Comparison of ENCODE assay signal across 23 cellular contexts in genomic region chr6:43811101-43812099, GRCh38. TPM values are rescaled to one million over a fixed set of nuclear protein-coding genes. Genes with fewer than 3 reads are reported as not detected.
DNase-seq lines count a peak whose midpoint lies in the region; ATAC-seq, FAIRE-seq and TF ChIP-seq lines count a peak whose summit lies in the region.
"Had no signal": no experiment of that assay in that cellular context is flagged by ENCODE, and none has a peak within 500 bp of the region (broad histone marks: within the 10 kb centered on the region; RNA-seq: fewer than 3 reads in every experiment).

No MANE protein-coding gene starts in this region.

- H3K79me1 ChIP-seq in H1 (ENCODE audit: low read depth, low read length): no peaks in the 10 kb centered on the region

- H3K18ac ChIP-seq in H1 (ENCODE audit: extremely low read depth, low read length): no peak overlapping the region

- no peaks in the 10 kb centered on the region for H3K9me3 Mint-ChIP-seq in neural progenitor cell
- no peaks in the 10 kb centered on the region for H3K9me3 Mint-ChIP-seq in HFFc6
- H3K9me3 Mint-ChIP-seq: activated B cell treated with CpG ODN at 0.5 μM for 24 hours; activated CD4-positive, alpha-beta memory T cell treated with anti-CD3 and anti-CD28 coated beads for 36 hours had no signal

- H3K27ac Mint-ChIP-seq in neural progenitor cell: peak overlapping the region; percentile 75
- H3K27ac Mint-ChIP-seq in HFFc6: no peak overlapping the region
- H3K27ac Mint-ChIP-seq: activated B cell treated with CpG ODN at 0.5 μM for 24 hours; activated CD4-positive, alpha-beta memory T cell treated with anti-CD3 and anti-CD28 coated beads for 36 hours had no signal

- no peaks in the 10 kb centered on the region for H3F3A ChIP-seq in neural progenitor cell (ENCODE audit: low read depth)

- TF ChIP-seq POLR2A in H1 (IDR thresholded peaks at IDR 0.05; ENCODE audit: control extremely low read depth in 1 of 2, low read depth in 2 of 2, low read length in 2 of 2): no peak

- no peak overlapping the region for H3K14ac ChIP-seq in H1 (ENCODE audit: insufficient read length)

- H4K5ac ChIP-seq in H1 (ENCODE audit: insufficient read length, low read depth, low read length): no peak overlapping the region

- no peak overlapping the region for H3K4me2 ChIP-seq in H1 (ENCODE audit: insufficient read depth in 1 of 2, low read depth in 2 of 2, low read length in 2 of 2)
- H3K4me2 ChIP-seq in neural progenitor cell: no peak overlapping the region
- H3K4me2 ChIP-seq: BLaER1 treated with 17β-estradiol and CSF1 and Interleukin-3, amounts not matched to agents 10 nM and 100 nM had no signal

- H2AFZ ChIP-seq in H1 (ENCODE audit: low read length) (no peak overlapping the region), neural progenitor cell (replicated peaks) (no peak overlapping the region)

- no peak for FAIRE-seq in H1 (lab: Jason Lieb, UNC)
- FAIRE-seq: D721Med, endothelial cell of umbilical vein, HTR-8/SVneo had no signal

- intact Hi-C loops in upper lobe of right lung (cut with DNase I): no loop called here

- no peak overlapping the region for H2BK120ac ChIP-seq in H1 (replicated peaks; ENCODE audit: low read depth, low read length)

- no peak overlapping the region for H3K23ac ChIP-seq in H1 (ENCODE audit: insufficient read length)

- TF ChIP-seq EP300 in H1 (IDR thresholded peaks at IDR 0.05; ENCODE audit: borderline replicate concordance in 1 of 2, low read depth in 2 of 2, low read length in 2 of 2): no peak

- H2BK20ac ChIP-seq in H1 (ENCODE audit: low read length): no peak overlapping the region

- H3K4ac ChIP-seq in H1 (replicated peaks; ENCODE audit: insufficient read length, low read depth, low read length): no peak overlapping the region

- 83% methylated on average over 4 of the region's 6 CpGs; no CpG with 5 or more reads in 1 of the 2 experiments for WGBS in H1 (ENCODE audit: extremely low coverage in 1 of 2, insufficient coverage in 1 of 2, insufficient read length in 1 of 2, insufficient replicate concordance in 2 of 2, low coverage in 1 of 2, low lambda C conversion rate in 2 of 2, missing lambda C conversion rate in 1 of 2), 2 experiments

- no peak overlapping the region for H3K56ac ChIP-seq in H1 (replicated peaks; ENCODE audit: insufficient read length, low read depth, low read length)

- H3K27ac ChIP-seq in HEK293 (ENCODE audit: extremely low read depth, low read depth, low read length) (no peak overlapping the region), H1 (ENCODE audit: low read depth, low read length) (no peak overlapping the region), neural progenitor cell (no peak overlapping the region), upper lobe of right lung (no peak overlapping the region)
- H3K27ac ChIP-seq: BLaER1 treated with 17β-estradiol and CSF1 and Interleukin-3, amounts not matched to agents 10 nM and 100 nM; heart left ventricle had no signal

- 0 out of 2 replicates have a peak overlapping the region, but pooled peaks have one; percentile 5 for H2BK15ac ChIP-seq in H1 (ENCODE audit: low read length)

- TF ChIP-seq RAD21 in H1 (IDR thresholded peaks at IDR 0.05 in 1 of 2, conservative IDR thresholded peaks at IDR 0.05 in 1 of 2; ENCODE audit: low read depth in 2 of 2, low read length in 2 of 2): no peak

- POLR2A ChIA-PET in HEK293 (lab: Yijun Ruan, JAX): no interaction called here
- POLR2A ChIA-PET in H1 (lab: Charles Lee; ENCODE audit: partially characterized antibody): interaction anchor here (1.3 kb wide), 1 partner anchor 41 kb away, joined by 3 read pairs; the partner anchor contains the start of gene VEGFA

- H3K79me2 ChIP-seq in H1 (ENCODE audit: control insufficient read depth in 1 of 2, insufficient read depth in 2 of 2, low read length in 2 of 2) (no peaks in the 10 kb centered on the region), neural progenitor cell (ENCODE audit: low read depth) (no peaks in the 10 kb centered on the region)

- H4K8ac ChIP-seq in H1 (ENCODE audit: extremely low read depth, insufficient read depth, low read length): no peak overlapping the region; the same call in 1 of the 2 replicates

- peaks cover 9% of the 10 kb centered on the region for H3K27me3 Mint-ChIP-seq in neural progenitor cell (ENCODE audit: insufficient read depth, low read depth)
- H3K27me3 Mint-ChIP-seq in HFFc6 (ENCODE audit: insufficient read depth): peaks cover 8% of the 10 kb centered on the region

- no peak overlapping the region for H2BK5ac ChIP-seq in H1 (ENCODE audit: low read depth, low read length)

- DNase-seq in A172 (ENCODE audit: low spot score) (peak; percentile 21), H1 (ENCODE audit: low read depth in 1 of 2, low spot score in 2 of 2) (no peak), neural progenitor cell (ENCODE audit: low spot score) (no peak), HFFc6 (no peak), upper lobe of right lung (no peak), pons (ENCODE audit: low spot score) (no peak)
- DNase-seq: activated B cell treated with CpG ODN at 0.5 μM for 24 hours; activated CD4-positive, alpha-beta memory T cell treated with anti-CD3 and anti-CD28 coated beads for 36 hours; activated gamma-delta T cell treated with Interleukin-2 at 50 U/mL for 16 hours; amygdala; GDM1; heart left ventricle; left ventricle myocardium superior; NCI-H1694; nucleus accumbens; right cardiac atrium; T-helper 9 cell had no signal

- H4K20me1 ChIP-seq in H1 (replicated peaks in 1 of 2; ENCODE audit: control insufficient read depth in 1 of 2, insufficient read depth in 2 of 2, low read length in 2 of 2) (no peaks in the 10 kb centered on the region), neural progenitor cell (ENCODE audit: low read depth) (no peaks in the 10 kb centered on the region)
- H4K20me1 ChIP-seq: BLaER1 treated with 17β-estradiol and CSF1 and Interleukin-3, amounts not matched to agents 10 nM and 100 nM had no signal

- no peak overlapping the region for H2AK5ac ChIP-seq in H1 (ENCODE audit: low read depth, low read length)

- TF ChIP-seq CTCF in HEK293 (tag by site-specific recombination; IDR thresholded peaks at IDR 0.05) (no peak), H1 (IDR thresholded peaks at IDR 0.05; ENCODE audit: control extremely low read depth in 1 of 3, insufficient read depth in 1 of 3, low read depth in 1 of 3, low read length in 3 of 3) (no peak), neural progenitor cell (IDR thresholded peaks at IDR 0.05) (no peak), HFFc6 (IDR thresholded peaks at IDR 0.05) (no peak), upper lobe of right lung (IDR thresholded peaks at IDR 0.05) (no peak)

- ATAC-seq in HG02798 (IDR thresholded peaks at IDR 0.05; ENCODE audit: poor library complexity, unreplicated experiment) (no peak), upper lobe of right lung (no peak)
- ATAC-seq: heart left ventricle, left ventricle myocardium superior, right cardiac atrium had no signal

- H3K4me1 Mint-ChIP-seq in neural progenitor cell (peaks cover 22% of the 10 kb centered on the region), HFFc6 (ENCODE audit: low read depth) (peaks cover 9% of the 10 kb centered on the region)
- H3K4me1 Mint-ChIP-seq: activated B cell treated with CpG ODN at 0.5 μM for 24 hours had no signal

- H3K9ac ChIP-seq in H1 (replicated peaks in 1 of 4; ENCODE audit: extremely low read depth in 1 of 4, low read depth in 3 of 4, low read length in 3 of 4) (no peak overlapping the region), neural progenitor cell (no peak overlapping the region)
- H3K9ac ChIP-seq: BLaER1 treated with 17β-estradiol and CSF1 and Interleukin-3, amounts not matched to agents 10 nM and 100 nM had no signal

- H3K4me1 ChIP-seq in HEK293 (ENCODE audit: control insufficient read depth, insufficient read depth, low read length) (peaks cover 14% of the 10 kb centered on the region), H1 (replicated peaks in 1 of 4; ENCODE audit: control insufficient read depth in 3 of 4, insufficient read depth in 4 of 4, low read length in 3 of 4) (peaks cover 0 to 4% (median 0%) of the 10 kb centered on the region in 4 experiments; a peak in 1 of 7 replicates), neural progenitor cell (no peaks in the 10 kb centered on the region), upper lobe of right lung (peaks cover 36% of the 10 kb centered on the region)

- CTCF ChIA-PET in HEK293 (lab: Yijun Ruan, JAX): interaction anchor here (0.6 kb wide), 1 partner anchor 38 kb away, joined by 3 read pairs; no protein-coding TSS in a partner anchor
- CTCF ChIA-PET in H1 (lab: Charles Lee; ENCODE audit: partially characterized antibody): interaction anchor here (0.8 to 1.4 kb wide), 3 partner anchors 22 to 43 kb away, joined by 3 read pairs; no protein-coding TSS in a partner anchor

- no peaks in the 10 kb centered on the region; a peak in 1 of 7 replicates for H3K27me3 ChIP-seq in H1 (replicated peaks in 1 of 4; ENCODE audit: control insufficient read depth in 3 of 4, extremely low read depth in 1 of 4, insufficient read depth in 3 of 4, low read length in 3 of 4)
- no peaks in the 10 kb centered on the region for H3K27me3 ChIP-seq in neural progenitor cell
- H3K27me3 ChIP-seq in upper lobe of right lung: no peaks in the 10 kb centered on the region
- H3K27me3 ChIP-seq: BLaER1 treated with 17β-estradiol and CSF1 and Interleukin-3, amounts not matched to agents 10 nM and 100 nM; heart left ventricle had no signal

- no peak overlapping the region for H3K4me3 Mint-ChIP-seq in neural progenitor cell
- no peak overlapping the region for H3K4me3 Mint-ChIP-seq in HFFc6
- H3K4me3 Mint-ChIP-seq: activated B cell treated with CpG ODN at 0.5 μM for 24 hours; activated CD4-positive, alpha-beta memory T cell treated with anti-CD3 and anti-CD28 coated beads for 36 hours had no signal

- H2BK12ac ChIP-seq in H1 (ENCODE audit: low read depth, low read length): 0 out of 2 replicates have a peak overlapping the region, but pooled peaks have one; percentile 44

- no peak overlapping the region for H3K4me3 ChIP-seq in HEK293 (ENCODE audit: low read depth, low read length)
- no peak overlapping the region for H3K4me3 ChIP-seq in H1 (ENCODE audit: extremely low read depth in 1 of 4, insufficient read depth in 2 of 4, low read depth in 3 of 4, low read length in 4 of 4)
- H3K4me3 ChIP-seq in neural progenitor cell: no peak overlapping the region
- H3K4me3 ChIP-seq in upper lobe of right lung: no peak overlapping the region
- H3K4me3 ChIP-seq: BLaER1 treated with 17β-estradiol and CSF1 and Interleukin-3, amounts not matched to agents 10 nM and 100 nM; heart left ventricle had no signal

- H3K36me3 ChIP-seq in HEK293 (ENCODE audit: control insufficient read depth in 2 of 2, insufficient read depth in 1 of 2, low read length in 2 of 2) (no peaks in the 10 kb centered on the region), H1 (ENCODE audit: control insufficient read depth in 2 of 4, insufficient read depth in 4 of 4, low read length in 3 of 4) (no peaks in the 10 kb centered on the region), neural progenitor cell (no peaks in the 10 kb centered on the region), upper lobe of right lung (no peaks in the 10 kb centered on the region)
- H3K36me3 ChIP-seq: BLaER1 treated with 17β-estradiol and CSF1 and Interleukin-3, amounts not matched to agents 10 nM and 100 nM; heart left ventricle had no signal

- H3K9me3 ChIP-seq in HEK293 (ENCODE audit: control insufficient read depth, insufficient read depth, low read depth, low read length) (no peaks in the 10 kb centered on the region), H1 (ENCODE audit: insufficient read depth in 2 of 2, low read depth in 1 of 2, low read length in 1 of 2) (no peaks in the 10 kb centered on the region), neural progenitor cell (ENCODE audit: low read depth) (no peaks in the 10 kb centered on the region), upper lobe of right lung (no peaks in the 10 kb centered on the region)
- H3K9me3 ChIP-seq: BLaER1 treated with 17β-estradiol and CSF1 and Interleukin-3, amounts not matched to agents 10 nM and 100 nM; heart left ventricle had no signal

- no peaks in the 10 kb centered on the region for H3K23me2 ChIP-seq in H1 (ENCODE audit: low read depth, low read length)

- H3K36me3 Mint-ChIP-seq in neural progenitor cell: no peaks in the 10 kb centered on the region
- no peaks in the 10 kb centered on the region for H3K36me3 Mint-ChIP-seq in HFFc6 (ENCODE audit: low read depth)
- H3K36me3 Mint-ChIP-seq: activated CD4-positive, alpha-beta memory T cell treated with anti-CD3 and anti-CD28 coated beads for 36 hours had no signal

- no peak overlapping the region for H4K91ac ChIP-seq in H1 (replicated peaks; ENCODE audit: insufficient read length, low read length)

RNA-seq across cellular contexts. Expression of gene VEGFA, which starts 41.4 kb away (rescaled TPM):
- 29.0 and 35.2 TPM in 2 replicates for total RNA-seq in A172 (2014; rRNA removed; shearing (Covaris generic))
- 40.7 and 42.2 TPM in 2 replicates for total RNA-seq in H1 (2021; fragmentation: NEBNext Ultra II Directional; extraction: Animal tissue kit (Norgen Biotek cat#: 25700))
- polyA plus RNA-seq in H1 (2011; rRNA removed): 58.5 and 78.3 TPM in 2 replicates
- 91.7 TPM for polyA plus RNA-seq in H1 (2011; cell fraction: cytosol; rRNA removed)
- polyA plus RNA-seq in H1 (2011; cell fraction: nucleus; rRNA removed): 197 TPM
- 39.9 to 45.4 TPM (median 43.0 TPM) in 4 replicates for polyA plus RNA-seq in H1 (2012, experiment 1 of 2)
- 28.1 TPM for polyA plus RNA-seq in H1 (2012, experiment 2 of 2)
- 33.6 TPM for polyA plus RNA-seq in H1 (2013, experiment 1 of 2)
- 37.0 TPM for polyA plus RNA-seq in H1 (2013, experiment 2 of 2)
- polyA minus RNA-seq in H1 (2011; rRNA and poly(A)+ RNA removed): 167 and 198 TPM in 2 replicates
- 42.9 TPM for polyA minus RNA-seq in H1 (2011; cell fraction: cytosol; rRNA and poly(A)+ RNA removed)
- 91.6 TPM for polyA minus RNA-seq in H1 (2011; cell fraction: nucleus; rRNA and poly(A)+ RNA removed)
- total RNA-seq in neural progenitor cell (ENCODE audit: low replicate concordance) (49.6 and 78.6 TPM in 2 replicates), upper lobe of right lung (231 TPM)
- 10 to 100 TPM; 26.0 to 37.4 (median 28.3) TPM for total RNA-seq in HFFc6 (2021; fragmentation: NEBNext Ultra II Directional; extraction: Animal tissue kit (Norgen Biotek cat#: 25700))
